39 cellular contexts compared by ENCODE assay signal in the genomic region with DNA sequence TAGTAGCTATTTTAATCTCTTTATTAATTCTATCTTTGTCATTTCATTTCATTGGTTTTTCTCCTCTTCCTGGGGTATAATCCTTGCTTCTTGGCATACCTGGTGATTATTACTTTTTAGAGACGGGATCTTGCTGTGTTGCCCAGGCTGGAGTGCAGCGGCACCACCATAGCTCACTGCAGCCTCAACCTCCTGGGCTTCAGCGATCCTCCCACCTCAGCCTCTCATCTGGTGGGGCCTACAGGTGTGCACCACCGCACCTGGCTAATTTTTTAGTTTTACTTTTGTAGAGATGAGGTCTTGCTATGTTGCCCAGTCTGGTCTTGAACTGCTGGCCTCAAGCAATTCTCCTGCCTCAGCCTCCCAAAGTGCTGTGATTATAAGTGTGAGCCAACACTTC. TPM values are rescaled to one million over a fixed set of nuclear protein-coding genes. Genes with fewer than 3 reads are reported as not detected.
"Had no signal": no experiment of that assay in that cellular context is flagged by ENCODE, and none has a peak within 500 bp of the region (broad histone marks: within the 10 kb centered on the region; RNA-seq: fewer than 3 reads in every experiment).

No MANE protein-coding gene starts in this region.

- H3K9me3 ChIP-seq: body of pancreas, breast epithelium had no signal

- FAIRE-seq: astrocyte, TTC549 had no signal

- DNase-seq: activated CD4-positive, alpha-beta memory T cell treated with anti-CD3 and anti-CD28 coated beads for 36 hours; activated CD4-positive, alpha-beta T cell treated with anti-CD3 and anti-CD28 coated beads for 1 hour; activated CD4-positive, alpha-beta T cell treated with anti-CD3 and anti-CD28 coated beads for 36 hours; activated CD4-positive, alpha-beta T cell treated with anti-CD3 and anti-CD28 coated beads for 48 hours; activated CD4-positive, alpha-beta T cell treated with anti-CD3 and anti-CD28 coated beads, Interleukin-2, amount 10 ng/mL, durations not matched to agents 7 days and 5 days; activated CD4-positive, alpha-beta T cell treated with anti-CD3 and anti-CD28 coated beads, Interleukin-2, amount 50 U/mL, for 4 hours; activated CD4-positive, CD25-positive, alpha-beta regulatory T cell; activated CD8-positive, alpha-beta memory T cell treated with anti-CD3 and anti-CD28 coated beads, Interleukin-2, amount 50 U/mL, for 4 hours; activated CD8-positive, alpha-beta T cell treated with anti-CD3 and anti-CD28 coated beads for 36 hours; activated effector memory CD4-positive, alpha-beta T cell treated with Interleukin-2 at 50 U/mL for 16 hours; activated gamma-delta T cell; activated naive CD4-positive, alpha-beta T cell treated with anti-CD3 and anti-CD28 coated beads, Interleukin-2, amount 10 ng/mL, durations not matched to agents 7 days and 5 days; activated naive CD4-positive, alpha-beta T cell treated with Interleukin-2 at 50 U/mL for 16 hours; activated naive CD8-positive, alpha-beta T cell treated with anti-CD3 and anti-CD28 coated beads, Interleukin-2, amount 10 ng/mL, durations not matched to agents 7 days and 5 days; activated naive CD8-positive, alpha-beta T cell treated with anti-CD3 and anti-CD28 coated beads, Interleukin-2, amount 50 U/mL, for 24 hours; activated T-cell treated with anti-CD3 and anti-CD28 coated beads for 4 hours; activated T-cell treated with anti-CD3 and anti-CD28 coated beads, Interleukin-2, amount 50 U/mL, for 1 hour; activated T-cell treated with anti-CD3 and anti-CD28 coated beads, Interleukin-2, amount 50 U/mL, for 4 hours; aorta; body of pancreas; brain microvascular endothelial cell; central memory CD4-positive, alpha-beta T cell; T-helper 1 cell; T-helper 2 cell; T-helper 9 cell had no signal

- ATAC-seq: activated CD4-positive, alpha-beta T cell treated with anti-CD3 and anti-CD28 coated beads for 36 hours; activated CD4-positive, CD25-positive, alpha-beta regulatory T cell treated with anti-CD3 and anti-CD28 coated beads, Interleukin-2, amount 50 U/mL, for 24 hours; activated CD8-positive, alpha-beta T cell treated with anti-CD3 and anti-CD28 coated beads for 36 hours; activated naive CD8-positive, alpha-beta T cell treated with anti-CD3 and anti-CD28 coated beads, Interleukin-2, amount 50 U/mL, for 24 hours; activated T-cell treated with anti-CD3 and anti-CD28 coated beads, Interleukin-2, amount 50 U/mL, for 4 hours; body of pancreas had no signal

- H3K4me3 ChIP-seq: body of pancreas, breast epithelium had no signal

- H3K4me3 Mint-ChIP-seq: activated CD4-positive, alpha-beta memory T cell treated with anti-CD3 and anti-CD28 coated beads for 36 hours; activated CD4-positive, alpha-beta T cell treated with anti-CD3 and anti-CD28 coated beads for 36 hours; activated CD4-positive, alpha-beta T cell treated with anti-CD3 and anti-CD28 coated beads, Interleukin-2, amount 10 ng/mL, durations not matched to agents 7 days and 5 days; activated CD8-positive, alpha-beta T cell treated with anti-CD3 and anti-CD28 coated beads for 36 hours; activated naive CD4-positive, alpha-beta T cell treated with anti-CD3 and anti-CD28 coated beads, Interleukin-2, amount 10 ng/mL, durations not matched to agents 7 days and 5 days; activated naive CD4-positive, alpha-beta T cell treated with anti-CD3 and anti-CD28 coated beads, Interleukin-2, amount 50 U/mL, for 24 hours; activated naive CD8-positive, alpha-beta T cell; activated naive CD8-positive, alpha-beta T cell treated with anti-CD3 and anti-CD28 coated beads, Interleukin-2, amount 10 ng/mL, durations not matched to agents 7 days and 5 days; activated naive CD8-positive, alpha-beta T cell treated with anti-CD3 and anti-CD28 coated beads, Interleukin-2, amount 50 U/mL, for 24 hours; activated T-cell treated with anti-CD3 and anti-CD28 coated beads, Interleukin-2, amount 50 U/mL, for 4 hours; T-helper 1 cell treated with Interleukin-12 subunit alpha and Interleukin-12 subunit beta and Interleukin-4 antibody, amounts not matched to agents 30 μg/mL and 1 μg/mL, for 36 hours; T-helper 2 cell treated with Interferon-gamma antibody and Interleukin-4, amounts not matched to agents 5 μg/mL and 100 μg/mL, for 36 hours had no signal

- H3K27ac Mint-ChIP-seq: activated CD4-positive, alpha-beta memory T cell treated with anti-CD3 and anti-CD28 coated beads for 36 hours; activated CD4-positive, alpha-beta T cell treated with anti-CD3 and anti-CD28 coated beads for 36 hours; activated CD4-positive, alpha-beta T cell treated with anti-CD3 and anti-CD28 coated beads, Interleukin-2, amount 10 ng/mL, durations not matched to agents 7 days and 5 days; activated CD8-positive, alpha-beta T cell treated with anti-CD3 and anti-CD28 coated beads for 36 hours; activated naive CD4-positive, alpha-beta T cell treated with anti-CD3 and anti-CD28 coated beads, Interleukin-2, amount 10 ng/mL, durations not matched to agents 7 days and 5 days; activated naive CD4-positive, alpha-beta T cell treated with anti-CD3 and anti-CD28 coated beads, Interleukin-2, amount 50 U/mL, for 24 hours; activated naive CD8-positive, alpha-beta T cell; activated naive CD8-positive, alpha-beta T cell treated with anti-CD3 and anti-CD28 coated beads, Interleukin-2, amount 10 ng/mL, durations not matched to agents 7 days and 5 days; activated naive CD8-positive, alpha-beta T cell treated with anti-CD3 and anti-CD28 coated beads, Interleukin-2, amount 50 U/mL, for 24 hours; activated T-helper 2 cell treated with anti-CD3 and anti-CD28 coated beads, Interferon-gamma antibody, Interleukin-2, Interleukin-4, amounts not matched to agents 10 μg/mL and 5 μg/mL and 100 μg/mL, durations not matched to agents 14 hours and 24 hours and 36 hours; T-helper 1 cell treated with Interleukin-12 subunit alpha and Interleukin-12 subunit beta and Interleukin-4 antibody, amounts not matched to agents 30 μg/mL and 1 μg/mL, for 36 hours; T-helper 2 cell treated with Interferon-gamma antibody and Interleukin-4, amounts not matched to agents 5 μg/mL and 100 μg/mL, for 36 hours had no signal

- H3K27me3 ChIP-seq: body of pancreas, brain microvascular endothelial cell, breast epithelium had no signal

- H3K36me3 ChIP-seq: brain microvascular endothelial cell, breast epithelium had no signal

- H3K9me3 Mint-ChIP-seq: activated CD4-positive, alpha-beta memory T cell treated with anti-CD3 and anti-CD28 coated beads for 36 hours; activated CD4-positive, alpha-beta T cell treated with anti-CD3 and anti-CD28 coated beads, Interleukin-2, amount 10 ng/mL, durations not matched to agents 7 days and 5 days; activated CD8-positive, alpha-beta T cell treated with anti-CD3 and anti-CD28 coated beads for 36 hours; activated naive CD4-positive, alpha-beta T cell treated with anti-CD3 and anti-CD28 coated beads, Interleukin-2, amount 10 ng/mL, durations not matched to agents 7 days and 5 days; activated naive CD4-positive, alpha-beta T cell treated with anti-CD3 and anti-CD28 coated beads, Interleukin-2, amount 50 U/mL, for 24 hours; activated naive CD8-positive, alpha-beta T cell treated with anti-CD3 and anti-CD28 coated beads, Interleukin-2, amount 10 ng/mL, durations not matched to agents 7 days and 5 days; activated naive CD8-positive, alpha-beta T cell treated with anti-CD3 and anti-CD28 coated beads, Interleukin-2, amount 50 U/mL, for 24 hours; activated T-cell treated with anti-CD3 and anti-CD28 coated beads, Interleukin-2, amount 50 U/mL, for 4 hours; activated T-helper 2 cell treated with anti-CD3 and anti-CD28 coated beads, Interferon-gamma antibody, Interleukin-2, Interleukin-4, amounts not matched to agents 10 μg/mL and 5 μg/mL and 100 μg/mL, durations not matched to agents 14 hours and 24 hours and 36 hours; T-helper 1 cell treated with Interleukin-12 subunit alpha and Interleukin-12 subunit beta and Interleukin-4 antibody, amounts not matched to agents 30 μg/mL and 1 μg/mL, for 36 hours; T-helper 2 cell treated with Interferon-gamma antibody and Interleukin-4, amounts not matched to agents 5 μg/mL and 100 μg/mL, for 36 hours had no signal

- H3K27ac ChIP-seq: body of pancreas, brain microvascular endothelial cell, breast epithelium, VCaP had no signal

- H3K36me3 Mint-ChIP-seq: activated CD4-positive, alpha-beta memory T cell treated with anti-CD3 and anti-CD28 coated beads for 36 hours; activated naive CD4-positive, alpha-beta T cell treated with anti-CD3 and anti-CD28 coated beads, Interleukin-2, amount 10 ng/mL, durations not matched to agents 7 days and 5 days; activated naive CD4-positive, alpha-beta T cell treated with anti-CD3 and anti-CD28 coated beads, Interleukin-2, amount 50 U/mL, for 24 hours; activated naive CD8-positive, alpha-beta T cell; activated naive CD8-positive, alpha-beta T cell treated with anti-CD3 and anti-CD28 coated beads, Interleukin-2, amount 10 ng/mL, durations not matched to agents 7 days and 5 days had no signal

- H3K4me1 ChIP-seq: body of pancreas, breast epithelium had no signal

- H3K4me1 Mint-ChIP-seq: activated CD4-positive, alpha-beta T cell treated with anti-CD3 and anti-CD28 coated beads for 36 hours; activated naive CD4-positive, alpha-beta T cell treated with anti-CD3 and anti-CD28 coated beads, Interleukin-2, amount 10 ng/mL, durations not matched to agents 7 days and 5 days; activated naive CD4-positive, alpha-beta T cell treated with anti-CD3 and anti-CD28 coated beads, Interleukin-2, amount 50 U/mL, for 24 hours; activated naive CD8-positive, alpha-beta T cell treated with anti-CD3 and anti-CD28 coated beads, Interleukin-2, amount 10 ng/mL, durations not matched to agents 7 days and 5 days; activated naive CD8-positive, alpha-beta T cell treated with anti-CD3 and anti-CD28 coated beads, Interleukin-2, amount 50 U/mL, for 24 hours had no signal

RNA-seq across cellular contexts. Expression of a gene that starts 22.0 kb away (rescaled TPM):
- total RNA-seq: activated CD4-positive, alpha-beta memory T cell treated with anti-CD3 and anti-CD28 coated beads for 36 hours; activated CD4-positive, alpha-beta T cell treated with anti-CD3 and anti-CD28 coated beads for 36 hours; activated CD4-positive, alpha-beta T cell treated with anti-CD3 and anti-CD28 coated beads, Interleukin-2, amount 10 ng/mL, durations not matched to agents 7 days and 5 days; activated CD8-positive, alpha-beta memory T cell treated with anti-CD3 and anti-CD28 coated beads for 36 hours; activated CD8-positive, alpha-beta T cell treated with anti-CD3 and anti-CD28 coated beads for 36 hours; activated naive CD8-positive, alpha-beta T cell treated with anti-CD3 and anti-CD28 coated beads, Interleukin-2, amount 10 ng/mL, durations not matched to agents 7 days and 5 days; activated T-cell treated with anti-CD3 and anti-CD28 coated beads, Interleukin-2, amount 50 U/mL, for 4 hours; activated T-helper 2 cell treated with anti-CD3 and anti-CD28 coated beads, Interferon-gamma antibody, Interleukin-2, Interleukin-4, amounts not matched to agents 10 μg/mL and 5 μg/mL and 100 μg/mL, durations not matched to agents 14 hours and 24 hours and 36 hours; aorta; astrocyte; body of pancreas; breast epithelium; cardiac septum; cerebellum had no signal
- polyA plus RNA-seq: adipose tissue, aorta had no signal
